27 cellular contexts compared by ENCODE assay signal in the genomic region with DNA sequence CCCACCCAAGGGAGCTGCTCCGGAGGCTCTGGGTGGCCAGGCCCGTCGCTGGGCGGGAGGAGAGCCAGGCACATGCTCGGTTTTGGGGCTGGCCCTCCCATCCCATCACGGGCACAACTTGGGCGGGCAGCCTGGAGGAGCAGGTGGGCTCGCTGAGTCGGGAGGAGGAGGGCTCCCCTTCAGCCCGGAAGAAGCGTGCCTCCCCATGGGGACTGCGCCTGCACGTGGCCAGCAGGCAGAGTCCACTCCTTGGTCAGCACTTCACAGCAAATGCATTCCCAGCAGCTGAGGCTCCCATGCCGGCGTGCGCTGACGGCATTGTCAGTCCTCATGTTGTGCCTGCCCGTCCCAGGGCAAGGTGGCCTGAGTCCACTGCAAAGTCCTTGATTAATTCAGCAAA.
"Had no signal": no experiment of that assay in that cellular context is flagged by ENCODE, and none has a peak within 500 bp of the region (broad histone marks: within the 10 kb centered on the region; RNA-seq: fewer than 3 reads in every experiment).

No MANE protein-coding gene starts in this region.

- FAIRE-seq: pancreas, small intestine, urothelium cell line had no signal

- H3K27me3 ChIP-seq: neural progenitor cell, neutrophil, pancreas, right atrium auricular region, right lobe of liver, thyroid gland, tibial nerve, upper lobe of left lung, vagina had no signal

- H3K36me3 ChIP-seq: neural progenitor cell, neutrophil, pancreas, prostate gland, right atrium auricular region, right lobe of liver, sigmoid colon, stomach, thoracic aorta, thyroid gland, tibial nerve, upper lobe of left lung, vagina had no signal

- ATAC-seq: naive thymus-derived CD4-positive, alpha-beta T cell; natural killer cell; pancreas; right lobe of liver; stimulated activated effector memory CD8-positive, alpha-beta T cell treated with anti-CD3 and anti-CD28 coated beads, Interleukin-12 subunit alpha, Interleukin-12 subunit beta, amount 100 ng/mL, for 72 hours; stimulated activated naive B cell treated with anti-CD40 and anti-IgM and Interleukin-4, amounts not matched to agents 10 μg/mL and 1 μg/mL and 100 μg/mL, for 72 hours had no signal

- H3K9ac ChIP-seq: neural progenitor cell had no signal

- H3K27ac ChIP-seq: neural progenitor cell, neutrophil, pancreas, prostate gland, right atrium auricular region, right lobe of liver, sigmoid colon, stomach, thoracic aorta, thyroid gland, tibial nerve, upper lobe of left lung, vagina had no signal

- H3K9me3 ChIP-seq: neutrophil, pancreas, prostate gland, right atrium auricular region, right lobe of liver, sigmoid colon, stomach, thoracic aorta, thyroid gland, tibial nerve, upper lobe of left lung, vagina had no signal

- H3K4me1 ChIP-seq: neural progenitor cell, pancreas, prostate gland, right atrium auricular region, right lobe of liver, sigmoid colon, stomach, thyroid gland, upper lobe of left lung, vagina had no signal

- H3K4me3 ChIP-seq: neural progenitor cell, pancreas, prostate gland, right atrium auricular region, right lobe of liver, sigmoid colon, stomach, thoracic aorta, thyroid gland, tibial nerve, upper lobe of left lung, vagina had no signal

- H3K4me2 ChIP-seq: neural progenitor cell had no signal

- DNase-seq: naive thymus-derived CD4-positive, alpha-beta T cell; natural killer cell; nucleus accumbens; retina; right lobe of liver; sigmoid colon; small intestine; stimulated activated CD4-positive, alpha-beta T cell treated with anti-CD3 and anti-CD28 coated beads, Interleukin-15, amount 100 ng/mL, for 24 hours; stimulated activated CD4-positive, alpha-beta T cell treated with anti-CD3 and anti-CD28 coated beads, Interleukin-2, amount 100 ng/mL, for 24 hours; stimulated activated CD4-positive, alpha-beta T cell treated with anti-CD3 and anti-CD28 coated beads, Interleukin-2, amount 100 ng/mL, for 48 hours; stimulated activated CD4-positive, alpha-beta T cell treated with anti-CD3 and anti-CD28 coated beads, Interleukin-4, amount 100 ng/mL, for 24 hours; stimulated activated naive B cell treated with anti-CD40 and anti-IgM and Interleukin-4, amounts not matched to agents 10 μg/mL and 1 μg/mL and 100 μg/mL, for 72 hours; stimulated activated naive CD4-positive, alpha-beta T cell treated with Interleukin-2 at 50 U/mL for 16 hours; stomach; thyroid gland; trophoblast cell had no signal

- H2AFZ ChIP-seq: neural progenitor cell had no signal
